In the genomic region with DNA sequence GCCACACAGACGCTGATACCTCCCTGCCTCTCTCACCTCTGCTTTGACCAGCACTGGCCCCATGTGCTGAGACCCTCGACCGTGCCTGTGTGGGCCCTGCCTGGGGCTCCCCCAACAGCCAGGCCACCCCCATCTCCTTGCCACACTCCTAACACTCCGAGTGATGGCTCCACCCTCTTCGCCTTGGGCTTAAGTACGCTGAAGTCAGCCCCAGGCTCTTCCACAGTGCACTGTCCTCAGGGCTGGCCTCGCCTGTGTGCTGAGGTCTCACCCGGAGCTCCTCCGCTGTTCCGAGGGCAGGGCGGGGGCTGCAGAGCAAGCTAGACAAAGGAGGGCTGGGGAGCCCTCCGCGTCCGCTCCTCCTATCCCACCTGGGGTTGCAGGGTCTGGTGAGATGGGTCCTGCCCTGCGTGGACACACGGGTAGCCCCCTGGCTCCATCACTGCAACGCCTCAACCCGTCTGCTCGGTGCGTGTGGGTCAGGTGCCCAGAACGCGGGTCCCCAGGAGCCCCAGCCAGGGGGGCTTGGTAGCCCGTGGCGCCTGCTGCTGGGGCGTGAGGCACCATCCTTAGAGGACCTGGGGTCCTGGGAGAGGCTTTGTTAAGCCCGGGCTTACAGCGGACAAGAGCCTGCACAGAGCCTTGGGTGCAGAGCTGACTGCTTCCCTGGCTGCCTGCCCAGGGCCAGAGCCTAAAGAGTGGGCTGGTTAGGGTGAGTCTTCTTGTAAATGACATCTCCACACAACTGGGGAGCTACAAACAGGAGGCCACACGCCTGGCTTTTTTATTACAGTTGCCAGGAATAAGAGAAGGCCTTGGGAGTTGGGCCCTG, we compare ENCODE assay signal across 2 cellular contexts.
TF ChIP-seq lines count a peak whose summit lies in the region.

No MANE protein-coding gene starts in this region.

TF ChIP-seq in SK-N-SH, 30 proteins besides CTCF, POLR2A, EP300 and RAD21:
- no peak for TF ChIP-seq TEAD4 (IDR thresholded peaks at IDR 0.05; ENCODE audit: borderline replicate concordance, insufficient read depth)
- no peak for TF ChIP-seq ELF1 (IDR thresholded peaks at IDR 0.05)
- TF ChIP-seq RFX5 (IDR thresholded peaks at IDR 0.05; ENCODE audit: low read length): no peak
- TF ChIP-seq SMC3 (IDR thresholded peaks at IDR 0.05; ENCODE audit: low read depth, low read length): no peak
- TF ChIP-seq, protein P1, sequence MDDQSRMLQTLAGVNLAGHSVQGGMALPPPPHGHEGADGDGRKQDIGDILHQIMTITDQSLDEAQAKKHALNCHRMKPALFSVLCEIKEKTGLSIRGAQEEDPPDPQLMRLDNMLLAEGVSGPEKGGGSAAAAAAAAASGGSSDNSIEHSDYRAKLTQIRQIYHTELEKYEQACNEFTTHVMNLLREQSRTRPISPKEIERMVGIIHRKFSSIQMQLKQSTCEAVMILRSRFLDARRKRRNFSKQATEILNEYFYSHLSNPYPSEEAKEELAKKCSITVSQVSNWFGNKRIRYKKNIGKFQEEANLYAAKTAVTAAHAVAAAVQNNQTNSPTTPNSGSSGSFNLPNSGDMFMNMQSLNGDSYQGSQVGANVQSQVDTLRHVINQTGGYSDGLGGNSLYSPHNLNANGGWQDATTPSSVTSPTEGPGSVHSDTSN (IDR thresholded peaks at IDR 0.05): no peak
- no peak for TF ChIP-seq GATA2 (CRISPR knock-in tag; IDR thresholded peaks at IDR 0.05)
- TF ChIP-seq, protein P2, sequence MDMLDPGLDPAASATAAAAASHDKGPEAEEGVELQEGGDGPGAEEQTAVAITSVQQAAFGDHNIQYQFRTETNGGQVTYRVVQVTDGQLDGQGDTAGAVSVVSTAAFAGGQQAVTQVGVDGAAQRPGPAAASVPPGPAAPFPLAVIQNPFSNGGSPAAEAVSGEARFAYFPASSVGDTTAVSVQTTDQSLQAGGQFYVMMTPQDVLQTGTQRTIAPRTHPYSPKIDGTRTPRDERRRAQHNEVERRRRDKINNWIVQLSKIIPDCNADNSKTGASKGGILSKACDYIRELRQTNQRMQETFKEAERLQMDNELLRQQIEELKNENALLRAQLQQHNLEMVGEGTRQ (IDR thresholded peaks at IDR 0.05; ENCODE audit: borderline replicate concordance, low read depth, low read length): no peak
- TF ChIP-seq, protein P3, sequence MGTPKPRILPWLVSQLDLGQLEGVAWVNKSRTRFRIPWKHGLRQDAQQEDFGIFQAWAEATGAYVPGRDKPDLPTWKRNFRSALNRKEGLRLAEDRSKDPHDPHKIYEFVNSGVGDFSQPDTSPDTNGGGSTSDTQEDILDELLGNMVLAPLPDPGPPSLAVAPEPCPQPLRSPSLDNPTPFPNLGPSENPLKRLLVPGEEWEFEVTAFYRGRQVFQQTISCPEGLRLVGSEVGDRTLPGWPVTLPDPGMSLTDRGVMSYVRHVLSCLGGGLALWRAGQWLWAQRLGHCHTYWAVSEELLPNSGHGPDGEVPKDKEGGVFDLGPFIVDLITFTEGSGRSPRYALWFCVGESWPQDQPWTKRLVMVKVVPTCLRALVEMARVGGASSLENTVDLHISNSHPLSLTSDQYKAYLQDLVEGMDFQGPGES (IDR thresholded peaks at IDR 0.05; ENCODE audit: low read depth, low read length): no peak
- no peak for TF ChIP-seq JUND (IDR thresholded peaks at IDR 0.05)
- TF ChIP-seq, protein P4, sequence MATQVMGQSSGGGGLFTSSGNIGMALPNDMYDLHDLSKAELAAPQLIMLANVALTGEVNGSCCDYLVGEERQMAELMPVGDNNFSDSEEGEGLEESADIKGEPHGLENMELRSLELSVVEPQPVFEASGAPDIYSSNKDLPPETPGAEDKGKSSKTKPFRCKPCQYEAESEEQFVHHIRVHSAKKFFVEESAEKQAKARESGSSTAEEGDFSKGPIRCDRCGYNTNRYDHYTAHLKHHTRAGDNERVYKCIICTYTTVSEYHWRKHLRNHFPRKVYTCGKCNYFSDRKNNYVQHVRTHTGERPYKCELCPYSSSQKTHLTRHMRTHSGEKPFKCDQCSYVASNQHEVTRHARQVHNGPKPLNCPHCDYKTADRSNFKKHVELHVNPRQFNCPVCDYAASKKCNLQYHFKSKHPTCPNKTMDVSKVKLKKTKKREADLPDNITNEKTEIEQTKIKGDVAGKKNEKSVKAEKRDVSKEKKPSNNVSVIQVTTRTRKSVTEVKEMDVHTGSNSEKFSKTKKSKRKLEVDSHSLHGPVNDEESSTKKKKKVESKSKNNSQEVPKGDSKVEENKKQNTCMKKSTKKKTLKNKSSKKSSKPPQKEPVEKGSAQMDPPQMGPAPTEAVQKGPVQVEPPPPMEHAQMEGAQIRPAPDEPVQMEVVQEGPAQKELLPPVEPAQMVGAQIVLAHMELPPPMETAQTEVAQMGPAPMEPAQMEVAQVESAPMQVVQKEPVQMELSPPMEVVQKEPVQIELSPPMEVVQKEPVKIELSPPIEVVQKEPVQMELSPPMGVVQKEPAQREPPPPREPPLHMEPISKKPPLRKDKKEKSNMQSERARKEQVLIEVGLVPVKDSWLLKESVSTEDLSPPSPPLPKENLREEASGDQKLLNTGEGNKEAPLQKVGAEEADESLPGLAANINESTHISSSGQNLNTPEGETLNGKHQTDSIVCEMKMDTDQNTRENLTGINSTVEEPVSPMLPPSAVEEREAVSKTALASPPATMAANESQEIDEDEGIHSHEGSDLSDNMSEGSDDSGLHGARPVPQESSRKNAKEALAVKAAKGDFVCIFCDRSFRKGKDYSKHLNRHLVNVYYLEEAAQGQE (IDR thresholded peaks at IDR 0.05; ENCODE audit: low read depth, low read length): no peak
- no peak for TF ChIP-seq EZH2phosphoT487 (IDR thresholded peaks at IDR 0.05; ENCODE audit: borderline replicate concordance, low read depth)
- TF ChIP-seq FOSL2 (IDR thresholded peaks at IDR 0.05; ENCODE audit: borderline replicate concordance, low read depth): no peak
TF ChIP-seq in SK-N-SH: peak in this region for 0.

TF ChIP-seq in SK-N-SH treated with all-trans-retinoic acid at 6 μM for 48 hours, 23 proteins besides CTCF, POLR2A, EP300 and RAD21 (continued from another document):
- TF ChIP-seq GLIS3 (CRISPR knock-in tag; IDR thresholded peaks at IDR 0.05): no peak
- TF ChIP-seq ISL1 (CRISPR knock-in tag; IDR thresholded peaks at IDR 0.05): no peak
- TF ChIP-seq, protein P5, sequence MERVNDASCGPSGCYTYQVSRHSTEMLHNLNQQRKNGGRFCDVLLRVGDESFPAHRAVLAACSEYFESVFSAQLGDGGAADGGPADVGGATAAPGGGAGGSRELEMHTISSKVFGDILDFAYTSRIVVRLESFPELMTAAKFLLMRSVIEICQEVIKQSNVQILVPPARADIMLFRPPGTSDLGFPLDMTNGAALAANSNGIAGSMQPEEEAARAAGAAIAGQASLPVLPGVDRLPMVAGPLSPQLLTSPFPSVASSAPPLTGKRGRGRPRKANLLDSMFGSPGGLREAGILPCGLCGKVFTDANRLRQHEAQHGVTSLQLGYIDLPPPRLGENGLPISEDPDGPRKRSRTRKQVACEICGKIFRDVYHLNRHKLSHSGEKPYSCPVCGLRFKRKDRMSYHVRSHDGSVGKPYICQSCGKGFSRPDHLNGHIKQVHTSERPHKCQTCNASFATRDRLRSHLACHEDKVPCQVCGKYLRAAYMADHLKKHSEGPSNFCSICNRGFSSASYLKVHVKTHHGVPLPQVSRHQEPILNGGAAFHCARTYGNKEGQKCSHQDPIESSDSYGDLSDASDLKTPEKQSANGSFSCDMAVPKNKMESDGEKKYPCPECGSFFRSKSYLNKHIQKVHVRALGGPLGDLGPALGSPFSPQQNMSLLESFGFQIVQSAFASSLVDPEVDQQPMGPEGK (CRISPR knock-in tag; IDR thresholded peaks at IDR 0.05; ENCODE audit: borderline replicate concordance): no peak
- TF ChIP-seq, protein P6, sequence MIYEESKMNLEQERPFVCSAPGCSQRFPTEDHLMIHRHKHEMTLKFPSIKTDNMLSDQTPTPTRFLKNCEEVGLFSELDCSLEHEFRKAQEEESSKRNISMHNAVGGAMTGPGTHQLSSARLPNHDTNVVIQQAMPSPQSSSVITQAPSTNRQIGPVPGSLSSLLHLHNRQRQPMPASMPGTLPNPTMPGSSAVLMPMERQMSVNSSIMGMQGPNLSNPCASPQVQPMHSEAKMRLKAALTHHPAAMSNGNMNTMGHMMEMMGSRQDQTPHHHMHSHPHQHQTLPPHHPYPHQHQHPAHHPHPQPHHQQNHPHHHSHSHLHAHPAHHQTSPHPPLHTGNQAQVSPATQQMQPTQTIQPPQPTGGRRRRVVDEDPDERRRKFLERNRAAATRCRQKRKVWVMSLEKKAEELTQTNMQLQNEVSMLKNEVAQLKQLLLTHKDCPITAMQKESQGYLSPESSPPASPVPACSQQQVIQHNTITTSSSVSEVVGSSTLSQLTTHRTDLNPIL (CRISPR knock-in tag; IDR thresholded peaks at IDR 0.05; ENCODE audit: low read depth): no peak
- TF ChIP-seq OSR1 (CRISPR knock-in tag; IDR thresholded peaks at IDR 0.05): no peak
- TF ChIP-seq, protein P7, sequence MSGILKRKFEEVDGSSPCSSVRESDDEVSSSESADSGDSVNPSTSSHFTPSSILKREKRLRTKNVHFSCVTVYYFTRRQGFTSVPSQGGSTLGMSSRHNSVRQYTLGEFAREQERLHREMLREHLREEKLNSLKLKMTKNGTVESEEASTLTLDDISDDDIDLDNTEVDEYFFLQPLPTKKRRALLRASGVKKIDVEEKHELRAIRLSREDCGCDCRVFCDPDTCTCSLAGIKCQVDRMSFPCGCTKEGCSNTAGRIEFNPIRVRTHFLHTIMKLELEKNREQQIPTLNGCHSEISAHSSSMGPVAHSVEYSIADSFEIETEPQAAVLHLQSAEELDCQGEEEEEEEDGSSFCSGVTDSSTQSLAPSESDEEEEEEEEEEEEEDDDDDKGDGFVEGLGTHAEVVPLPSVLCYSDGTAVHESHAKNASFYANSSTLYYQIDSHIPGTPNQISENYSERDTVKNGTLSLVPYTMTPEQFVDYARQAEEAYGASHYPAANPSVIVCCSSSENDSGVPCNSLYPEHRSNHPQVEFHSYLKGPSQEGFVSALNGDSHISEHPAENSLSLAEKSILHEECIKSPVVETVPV (CRISPR knock-in tag; IDR thresholded peaks at IDR 0.05): no peak
TF ChIP-seq in SK-N-SH treated with all-trans-retinoic acid at 6 μM for 48 hours: peak in this region for 0.
